ENCODE assay signal across 9 cellular contexts in genomic region chr15:65530318-65531111, GRCh38. TPM values are rescaled to one million over a fixed set of nuclear protein-coding genes. Genes with fewer than 3 reads are reported as not detected.
DNase-seq lines count a peak whose midpoint lies in the region; ATAC-seq, FAIRE-seq and TF ChIP-seq lines count a peak whose summit lies in the region.
"Had no signal": no experiment of that assay in that cellular context is flagged by ENCODE, and none has a peak within 500 bp of the region (broad histone marks: within the 10 kb centered on the region; RNA-seq: fewer than 3 reads in every experiment).

Gene HACD3 (plus strand): TSS chr15:65530463. CDS start chr15:65530632, 169 bp downstream.

- H3K9me3 ChIP-seq in WERI-Rb-1 (ENCODE audit: severe bottlenecking) (no peaks in the 10 kb centered on the region), breast epithelium (no peaks in the 10 kb centered on the region), small intestine (ENCODE audit: control insufficient read depth, low read depth) (no peaks in the 10 kb centered on the region)

- DNase-seq in DMS153 (lab: John Stamatoyannopoulos, UW): peak; percentile 43
- no peak for DNase-seq in DMS153 treated with DMSO at 0.1 percent for 48 hours (lab: John Stamatoyannopoulos, UW; ENCODE audit: unreplicated experiment)
- peak; percentile 75 for DNase-seq in NCI-H2196 (lab: John Stamatoyannopoulos, UW; ENCODE audit: unreplicated experiment)
- peak; percentile 94 for DNase-seq in WERI-Rb-1
- DNase-seq in breast epithelium (ENCODE audit: low spot score in 2 of 2): peak; percentile 73 to 79
- peak; percentile 100 for DNase-seq in iPS-NIHi11 (ENCODE audit: low spot score)
- peak; percentile 84 for DNase-seq in small intestine

- H3K36me3 ChIP-seq in WERI-Rb-1 (peaks cover 27% of the 10 kb centered on the region), breast epithelium (no peaks in the 10 kb centered on the region), small intestine (ENCODE audit: control insufficient read depth in 2 of 2, insufficient read depth in 2 of 2, low read length in 2 of 2) (no peaks in the 10 kb centered on the region)

- intact Hi-C loops in breast epithelium (cut with DNase I; ENCODE audit: low total_unique reads): no loop called here

- H3K27ac ChIP-seq in WERI-Rb-1: peak within 1 kb of the TSS; percentile 93
- peak within 1 kb of the TSS; percentile 74 to 79 for H3K27ac ChIP-seq in breast epithelium
- H3K27ac ChIP-seq in small intestine (ENCODE audit: low read depth in 1 of 2, low read length in 1 of 2): peak within 1 kb of the TSS; percentile 59 to 86

- TF ChIP-seq CTCF in WERI-Rb-1 (IDR thresholded peaks at IDR 0.05; ENCODE audit: low read depth, low read length): no peak
- TF ChIP-seq CTCF in breast epithelium (IDR thresholded peaks at IDR 0.05): no peak

- WGBS in small intestine, 3 donors: 0 to 1% (median 0%) methylated on average over 85 to 88 of the region's 88 CpGs

- FAIRE-seq in small intestine (lab: Jason Lieb, UNC): no peak
- FAIRE-seq: A204.1 had no signal

- H3K4me1 ChIP-seq in breast epithelium (no peaks in the 10 kb centered on the region), small intestine (ENCODE audit: control insufficient read depth in 2 of 2, insufficient read depth in 1 of 2, low read depth in 1 of 2, low read length in 1 of 2) (peaks cover 0 to 8% of the 10 kb centered on the region in 2 donors)

- H3K27me3 ChIP-seq in WERI-Rb-1 (ENCODE audit: insufficient read depth, low read depth, severe bottlenecking): no peaks in the 10 kb centered on the region
- H3K27me3 ChIP-seq in breast epithelium: no peaks in the 10 kb centered on the region
- H3K27me3 ChIP-seq in small intestine (ENCODE audit: control insufficient read depth in 2 of 2, insufficient read depth in 2 of 2, low read length in 2 of 2): no peaks in the 10 kb centered on the region

- ATAC-seq in HG03097 (IDR thresholded peaks at IDR 0.05; ENCODE audit: low FRiP score, unreplicated experiment): peak; percentile 69

- H3K4me3 ChIP-seq in WERI-Rb-1 (ENCODE audit: low read depth, low read length): peak within 1 kb of the TSS; percentile 88
- H3K4me3 ChIP-seq in breast epithelium: peak within 1 kb of the TSS; percentile 72 to 86 (median 85)
- H3K4me3 ChIP-seq in small intestine (ENCODE audit: low read depth in 1 of 2, low read length in 2 of 2): peak within 1 kb of the TSS; percentile 55 to 79

- no peak for TF ChIP-seq POLR2A in breast epithelium (IDR thresholded peaks at IDR 0.05)

RNA-seq across cellular contexts. Expression of gene HACD3, which starts in this region (rescaled TPM):
- 100 to 1,000 TPM in 1 of 3 donors, 10 to 100 TPM in 2; 23.2 to 103 (median 78.3) TPM for total RNA-seq in breast epithelium
- polyA plus RNA-seq in small intestine: 10 to 100 TPM in 1 of 3 donors, 1 to 10 TPM in 2; 5.1 to 44.7 (median 7.3) TPM
